ENCODE assay signal across 19 cellular contexts in genomic region chr6:42410861-42411260, GRCh38.
"Had no signal": no experiment of that assay in that cellular context is flagged by ENCODE, and none has a peak within 500 bp of the region (broad histone marks: within the 10 kb centered on the region; RNA-seq: fewer than 3 reads in every experiment).

No MANE protein-coding gene starts in this region.

- H3K27me3 ChIP-seq: cardiac muscle cell, colonic mucosa, heart left ventricle, left lung, tibial artery, vagina had no signal

- H3K4me3 ChIP-seq: cardiac muscle cell, colonic mucosa, heart left ventricle, left lung, tibial artery, vagina had no signal

- H3K4me3 Mint-ChIP-seq: activated CD8-positive, alpha-beta T cell treated with anti-CD3 and anti-CD28 coated beads, Interleukin-2, amount 10 ng/mL, durations not matched to agents 7 days and 5 days; WTC11 had no signal

- H3K36me3 Mint-ChIP-seq: WTC11 had no signal

- H3K9me3 Mint-ChIP-seq: WTC11 had no signal

- H3K9me3 ChIP-seq: colonic mucosa, heart left ventricle, left lung, tibial artery, vagina had no signal

- H3K36me3 ChIP-seq: cardiac muscle cell, colonic mucosa, heart left ventricle, left lung, tibial artery, vagina had no signal

- ATAC-seq: activated CD8-positive, alpha-beta T cell treated with anti-CD3 and anti-CD28 coated beads, Interleukin-2, amount 10 ng/mL, durations not matched to agents 7 days and 5 days; left lung; WTC11 had no signal

- DNase-seq: activated CD4-positive, alpha-beta T cell treated with anti-CD3 and anti-CD28 coated beads for 48 hours; activated CD8-positive, alpha-beta T cell treated with anti-CD3 and anti-CD28 coated beads, Interleukin-2, amount 10 ng/mL, durations not matched to agents 7 days and 5 days; activated gamma-delta T cell treated with Interleukin-2 at 50 U/mL for 16 hours; activated T-cell treated with anti-CD3 and anti-CD28 coated beads, Interleukin-2, amount 50 U/mL, for 1 hour; colonic mucosa; effector CD4-positive, alpha-beta T cell; heart left ventricle; left lung; mesenchymal stem cell; retina; stimulated activated CD4-positive, alpha-beta T cell treated with anti-CD3 and anti-CD28 coated beads, Interleukin-15, amount 100 ng/mL, for 24 hours; stimulated activated CD4-positive, alpha-beta T cell treated with anti-CD3 and anti-CD28 coated beads, Interleukin-4, amount 100 ng/mL, for 24 hours; T-helper 1 cell; tibial artery had no signal

- H3K27ac Mint-ChIP-seq: activated CD8-positive, alpha-beta T cell treated with anti-CD3 and anti-CD28 coated beads, Interleukin-2, amount 10 ng/mL, durations not matched to agents 7 days and 5 days had no signal

- FAIRE-seq: astrocyte, frontal cortex had no signal

- H3K4me1 ChIP-seq: colonic mucosa, tibial artery had no signal

- H3K27ac ChIP-seq: cardiac muscle cell, colonic mucosa, tibial artery, vagina had no signal
